Comparison of ENCODE assay signal across 24 cellular contexts in genomic region chr16:58037365-58038057, GRCh38. TPM values are rescaled to one million over a fixed set of nuclear protein-coding genes. Genes with fewer than 3 reads are reported as not detected.
DNase-seq lines count a peak whose midpoint lies in the region; ATAC-seq, FAIRE-seq and TF ChIP-seq lines count a peak whose summit lies in the region.
"Had no signal": no experiment of that assay in that cellular context is flagged by ENCODE, and none has a peak within 500 bp of the region (broad histone marks: within the 10 kb centered on the region; RNA-seq: fewer than 3 reads in every experiment).

No MANE protein-coding gene starts in this region.

- H2AK5ac ChIP-seq in mesendoderm (ENCODE audit: low read length) = no peak overlapping the region

- FAIRE-seq in K562 (lab: Jason Lieb, UNC) = no peak
- FAIRE-seq: A549, D721Med, H54, RCC 7860 had no signal

- no peaks in the 10 kb centered on the region for H3K9me3 ChIP-seq in K562 (replicated peaks; ENCODE audit: control insufficient read depth, insufficient read depth, low read depth, low read length)
- H3K9me3 ChIP-seq: A549; BLaER1 treated with 17β-estradiol and CSF1 and Interleukin-3, amounts not matched to agents 10 nM and 100 nM had no signal

- POLR2A ChIA-PET in K562 (lab: Yijun Ruan, JAX) = no interaction called here

- no peak overlapping the region for H2AFZ ChIP-seq in K562 (ENCODE audit: low read depth, low read length)

- peaks cover 13% of the 10 kb centered on the region for H3K9me1 ChIP-seq in K562 (ENCODE audit: control insufficient read depth, insufficient read depth, low read length)

- ATAC-seq in K562 (no peak), GM21576 (IDR thresholded peaks at IDR 0.05; ENCODE audit: unreplicated experiment) (no peak)
- ATAC-seq: A549, T-cell had no signal

- peaks cover 3% of the 10 kb centered on the region; the same call in 1 of the 3 replicates for H3K79me2 ChIP-seq in K562 (ENCODE audit: control insufficient read depth, insufficient read depth, low read length)
- H3K79me2 ChIP-seq in mesendoderm (ENCODE audit: control insufficient read depth, insufficient read depth, low read length) = no peaks in the 10 kb centered on the region

- no peak for TF ChIP-seq POLR2A in K562 (conservative IDR thresholded peaks at IDR 0.05)

- H3K79me1 ChIP-seq in mesendoderm (ENCODE audit: low read length) = peaks cover 21% of the 10 kb centered on the region

- H3K4me2 ChIP-seq in K562 (ENCODE audit: insufficient read depth, low read length) (no peak overlapping the region), mesendoderm (ENCODE audit: low read length) (no peak overlapping the region)
- H3K4me2 ChIP-seq: A549; BLaER1 treated with 17β-estradiol and CSF1 and Interleukin-3, amounts not matched to agents 10 nM and 100 nM had no signal

- TF ChIP-seq CTCF in GM20000 (IDR thresholded peaks at IDR 0.05; ENCODE audit: extremely low read depth, missing control alignments) = no peak
- TF ChIP-seq CTCF in K562 (IDR thresholded peaks at IDR 0.05 in 2 of 3, conservative IDR thresholded peaks at IDR 0.05 in 1 of 3; ENCODE audit: insufficient read depth in 2 of 3, low read depth in 1 of 3, low read length in 3 of 3) = no peak

- TF ChIP-seq EP300 in K562 (IDR thresholded peaks at IDR 0.05; ENCODE audit: low read length) = no peak

- H4K8ac ChIP-seq in mesendoderm (ENCODE audit: low read depth, low read length) = no peak overlapping the region

- in situ Hi-C loops in G401 (cut with HindIII; ENCODE audit: low sequenced_read_pairs) (no loop called here), K562 (cut with MboI) (no loop called here)

- no peak overlapping the region for H3K27ac ChIP-seq in K562 (ENCODE audit: extremely low read depth, low read depth, low read length)
- H3K27ac ChIP-seq in mesendoderm (ENCODE audit: low read depth, low read length) = no peak overlapping the region
- H3K27ac ChIP-seq: A549; BLaER1 treated with 17β-estradiol and CSF1 and Interleukin-3, amounts not matched to agents 10 nM and 100 nM had no signal

- DNase-seq in G401 (ENCODE audit: low spot score) = peak; percentile 73
- DNase-seq in GM20000 (ENCODE audit: low spot score) = peak; percentile 15
- DNase-seq in K562 (ENCODE audit: extremely low read depth in 1 of 4, low spot score in 3 of 4) = no peak
- peak; percentile 32 for DNase-seq in mesendoderm
- DNase-seq in SKM-1 treated with dmso at 0.1 percent for 144 hours (lab: John Stamatoyannopoulos, UW; ENCODE audit: unreplicated experiment) = no peak
- DNase-seq in GOT3 (lab: John Stamatoyannopoulos, UW) = no peak
- DNase-seq in NCI-H82 treated with DMSO at 0.1 percent for 48 hours (lab: John Stamatoyannopoulos, UW; ENCODE audit: unreplicated experiment) = no peak
- DNase-seq: AML-193; CD4-positive, alpha-beta T cell; HFFc6; NCI-H1048; NCI-H1417 treated with DMSO at 0.1 percent for 48 hours; NCI-H1694 treated with DMSO at 0.1 percent for 48 hours; NCI-H2081; NCI-H2227 treated with DMSO at 0.1 percent for 48 hours; NCI-H748 treated with DMSO at 0.1 percent for 48 hours; T-cell had no signal

- H3K4me1 ChIP-seq in K562 (replicated peaks in 1 of 2; ENCODE audit: control insufficient read depth in 2 of 2, insufficient read depth in 2 of 2, low read length in 2 of 2) (peaks cover 30 to 50% of the 10 kb centered on the region in 2 experiments), mesendoderm (ENCODE audit: control insufficient read depth, low read depth, low read length) (peaks cover 6% of the 10 kb centered on the region)
- H3K4me1 ChIP-seq: A549 had no signal

- H3K9ac ChIP-seq in K562 (ENCODE audit: insufficient read depth in 1 of 2, low read depth in 2 of 2, low read length in 2 of 2) (peak overlapping the region in 1 of 2 experiments; percentile 22; a peak in 1 of 4 replicates), mesendoderm (ENCODE audit: low read length) (no peak overlapping the region)
- H3K9ac ChIP-seq: BLaER1 treated with 17β-estradiol and CSF1 and Interleukin-3, amounts not matched to agents 10 nM and 100 nM had no signal

- no peak overlapping the region for H2BK15ac ChIP-seq in mesendoderm (replicated peaks; ENCODE audit: low read depth)

- intact Hi-C loops in K562 (cut with micrococcal nuclease) = no loop called here

- no peak overlapping the region for H3K18ac ChIP-seq in mesendoderm (ENCODE audit: low read length)

- no peak for TF ChIP-seq RAD21 in K562 (CRISPR knock-in tag; conservative IDR thresholded peaks at IDR 0.05 in 1 of 2, IDR thresholded peaks at IDR 0.05 in 1 of 2)

- no peak overlapping the region for H4K5ac ChIP-seq in mesendoderm (ENCODE audit: low read length)

- H3K27me3 ChIP-seq in K562 (ENCODE audit: control insufficient read depth in 2 of 2, insufficient read depth in 2 of 2, low read length in 2 of 2) (no peaks in the 10 kb centered on the region), mesendoderm (ENCODE audit: insufficient read depth, low read length, poor library complexity) (no peaks in the 10 kb centered on the region)
- H3K27me3 ChIP-seq: BLaER1 treated with 17β-estradiol and CSF1 and Interleukin-3, amounts not matched to agents 10 nM and 100 nM had no signal

- H3K4ac ChIP-seq in mesendoderm (ENCODE audit: low read depth, low read length) = no peak overlapping the region

- H3K56ac ChIP-seq in mesendoderm (ENCODE audit: low read length) = no peak overlapping the region

- CTCF ChIA-PET in K562 (lab: Yijun Ruan, JAX; ENCODE audit: low intra/inter-chr PET ratio) = no interaction called here

- peaks cover 34% of the 10 kb centered on the region; the same call in 2 of the 3 replicates for H3K36me3 ChIP-seq in K562 (ENCODE audit: control insufficient read depth, insufficient read depth, low read length)
- H3K36me3 ChIP-seq in mesendoderm (ENCODE audit: control insufficient read depth, insufficient read depth, low read length) = peaks cover 10% of the 10 kb centered on the region
- H3K36me3 ChIP-seq: BLaER1 treated with 17β-estradiol and CSF1 and Interleukin-3, amounts not matched to agents 10 nM and 100 nM had no signal

- H2BK5ac ChIP-seq in mesendoderm (ENCODE audit: low read length) = no peak overlapping the region

- 90% methylated on average over 16 of the region's 16 CpGs for WGBS in K562 (ENCODE audit: insufficient coverage, low coverage, missing lambda C conversion rate)
- WGBS in mesendoderm (ENCODE audit: extremely low coverage, insufficient coverage, low lambda C conversion rate) = no CpG with 5 or more reads among the region's 16 CpGs

- H3K4me3 ChIP-seq in K562 (no peak overlapping the region), mesendoderm (ENCODE audit: low read length) (no peak overlapping the region)
- H3K4me3 ChIP-seq: A549; BLaER1 treated with 17β-estradiol and CSF1 and Interleukin-3, amounts not matched to agents 10 nM and 100 nM had no signal

- no TSS peak for BruUV-seq in K562 (replicated peaks; lab: Mats Ljungman, UMichigan)

- H2BK120ac ChIP-seq in mesendoderm (ENCODE audit: low read depth, low read length) = no peak overlapping the region

- peaks cover 17% of the 10 kb centered on the region for H4K20me1 ChIP-seq in K562 (replicated peaks; ENCODE audit: control insufficient read depth, insufficient read depth, low read length)
- H4K20me1 ChIP-seq: BLaER1 treated with 17β-estradiol and CSF1 and Interleukin-3, amounts not matched to agents 10 nM and 100 nM had no signal

- no peak overlapping the region for H3K23ac ChIP-seq in mesendoderm (ENCODE audit: low read length)

RNA-seq across cellular contexts. Expression of gene MMP15, which starts 12.0 kb away (rescaled TPM):
- 3.1 and 3.9 TPM in 2 replicates for total RNA-seq in G401 (2014; rRNA removed; shearing (Covaris generic))
- total RNA-seq in K562 (2011; cell fraction: chromatin; rRNA removed; ENCODE audit: low replicate concordance) = 6.1 and 32.3 TPM in 2 replicates
- 29.6 and 31.0 TPM in 2 replicates for total RNA-seq in K562 (2011; cell fraction: nucleolus; rRNA removed)
- total RNA-seq in K562 (2011; cell fraction: nucleoplasm; rRNA removed) = 16.6 and 19.7 TPM in 2 replicates
- total RNA-seq in K562 (2014; rRNA removed) (10.3 and 11.9 TPM in 2 replicates), K562 (2014; rRNA removed; fragmentation: Illumina TruSeq; extraction: Trizol) (1.9 and 2.9 TPM in 2 replicates), K562 (2015; rRNA removed; fragmentation: Illumina TruSeq; extraction: Trizol) (5.5 and 5.6 TPM in 2 replicates), K562 (2021) (20.3 and 20.4 TPM in 2 replicates)
- polyA plus RNA-seq in K562 (2011; rRNA removed) (3.0 and 8.4 TPM in 2 replicates), K562 (2014; fragmentation: Illumina TruSeq; extraction: Trizol) (6.3 and 8.6 TPM in 2 replicates), K562 (2014; fragmentation: Nextera tagmentation; extraction: Ambion mirVana) (under 1 TPM; 0.01 to 0.06 TPM), K562 (2014; rRNA removed) (7.9 and 9.6 TPM in 2 replicates)
- 8.5 and 13.5 TPM in 2 replicates for polyA plus RNA-seq in K562 (2011; cell fraction: cytosol; rRNA removed)
- polyA plus RNA-seq in K562 (2011; cell fraction: nucleus; rRNA removed) = 14.8 and 18.6 TPM in 2 replicates
- polyA plus RNA-seq in K562 (2012) = 9.6 and 14.7 TPM in 2 replicates
- 2.8 and 3.4 TPM in 2 replicates for polyA minus RNA-seq in K562 (2011; rRNA and poly(A)+ RNA removed)
- polyA minus RNA-seq in K562 (2011; cell fraction: cytosol; rRNA and poly(A)+ RNA removed) = 11.7 and 17.5 TPM in 2 replicates
- polyA minus RNA-seq in K562 (2011; cell fraction: nucleus; rRNA and poly(A)+ RNA removed) = 6.5 and 10.6 TPM in 2 replicates
- 20.9 TPM for polyA plus RNA-seq in mesendoderm (2013, experiment 1 of 2)
- 20.0 TPM for polyA plus RNA-seq in mesendoderm (2013, experiment 2 of 2)
- polyA plus RNA-seq: IgD-negative memory B cell had no signal

RNA-seq across cellular contexts. Expression of gene USB1, which starts 36.3 kb away (rescaled TPM):
- total RNA-seq in G401 (2014; rRNA removed; shearing (Covaris generic)) = 11.3 and 27.1 TPM in 2 replicates
- total RNA-seq in K562 (2011; cell fraction: chromatin; rRNA removed; ENCODE audit: low replicate concordance) = 49.8 and 89.2 TPM in 2 replicates
- 52.8 and 56.4 TPM in 2 replicates for total RNA-seq in K562 (2011; cell fraction: nucleolus; rRNA removed)
- 57.2 and 72.5 TPM in 2 replicates for total RNA-seq in K562 (2011; cell fraction: nucleoplasm; rRNA removed)
- total RNA-seq in K562 (2014; rRNA removed) (18.0 and 19.4 TPM in 2 replicates), K562 (2014; rRNA removed; fragmentation: Illumina TruSeq; extraction: Trizol) (12.1 and 13.1 TPM in 2 replicates), K562 (2015; rRNA removed; fragmentation: Illumina TruSeq; extraction: Trizol) (16.0 and 18.9 TPM in 2 replicates), K562 (2021) (69.6 and 73.6 TPM in 2 replicates)
- polyA plus RNA-seq in K562 (2011; rRNA removed) (46.2 and 60.1 TPM in 2 replicates), K562 (2014; fragmentation: Illumina TruSeq; extraction: Trizol) (64.4 and 93.9 TPM in 2 replicates), K562 (2014; fragmentation: Nextera tagmentation; extraction: Ambion mirVana) (10 to 100 TPM; 11.6 to 12.1 TPM), K562 (2014; rRNA removed) (53.8 and 67.5 TPM in 2 replicates)
- 64.2 and 91.2 TPM in 2 replicates for polyA plus RNA-seq in K562 (2011; cell fraction: cytosol; rRNA removed)
- polyA plus RNA-seq in K562 (2011; cell fraction: nucleus; rRNA removed) = 37.6 and 65.1 TPM in 2 replicates
- polyA plus RNA-seq in K562 (2012) = 49.3 and 58.2 TPM in 2 replicates
- 29.9 and 44.9 TPM in 2 replicates for polyA minus RNA-seq in K562 (2011; rRNA and poly(A)+ RNA removed)
- 42.9 and 56.9 TPM in 2 replicates for polyA minus RNA-seq in K562 (2011; cell fraction: cytosol; rRNA and poly(A)+ RNA removed)
- polyA minus RNA-seq in K562 (2011; cell fraction: nucleus; rRNA and poly(A)+ RNA removed) = 27.5 and 27.6 TPM in 2 replicates
- 61.7 TPM for polyA plus RNA-seq in mesendoderm (2013, experiment 1 of 2)
- 60.1 TPM for polyA plus RNA-seq in mesendoderm (2013, experiment 2 of 2)

RNA-seq across cellular contexts. Expression of gene ZNF319, which starts 37.0 kb away (rescaled TPM):
- 2.0 and 3.8 TPM in 2 replicates for total RNA-seq in G401 (2014; rRNA removed; shearing (Covaris generic))
- 3.7 and 13.4 TPM in 2 replicates for total RNA-seq in K562 (2011; cell fraction: chromatin; rRNA removed; ENCODE audit: low replicate concordance)
- 6.6 and 7.3 TPM in 2 replicates for total RNA-seq in K562 (2011; cell fraction: nucleolus; rRNA removed)
- 3.7 and 4.7 TPM in 2 replicates for total RNA-seq in K562 (2011; cell fraction: nucleoplasm; rRNA removed)
- total RNA-seq in K562 (2014; rRNA removed) (1.4 TPM in 2 replicates), K562 (2014; rRNA removed; fragmentation: Illumina TruSeq; extraction: Trizol) (0.80 and 0.87 TPM in 2 replicates), K562 (2015; rRNA removed; fragmentation: Illumina TruSeq; extraction: Trizol) (1.0 and 1.2 TPM in 2 replicates), K562 (2021) (5.2 and 5.7 TPM in 2 replicates)
- polyA plus RNA-seq in K562 (2011; rRNA removed) (1.4 and 2.0 TPM in 2 replicates), K562 (2014; fragmentation: Illumina TruSeq; extraction: Trizol) (2.1 and 3.6 TPM in 2 replicates), K562 (2014; fragmentation: Nextera tagmentation; extraction: Ambion mirVana) (under 1 TPM; 0.20 to 0.31 TPM), K562 (2014; rRNA removed) (2.7 and 3.2 TPM in 2 replicates)
- 2.3 and 3.2 TPM in 2 replicates for polyA plus RNA-seq in K562 (2011; cell fraction: cytosol; rRNA removed)
- polyA plus RNA-seq in K562 (2011; cell fraction: nucleus; rRNA removed) = 4.9 and 5.1 TPM in 2 replicates
- 3.2 and 6.6 TPM in 2 replicates for polyA plus RNA-seq in K562 (2012)
- 2.2 and 3.0 TPM in 2 replicates for polyA minus RNA-seq in K562 (2011; rRNA and poly(A)+ RNA removed)
- polyA minus RNA-seq in K562 (2011; cell fraction: cytosol; rRNA and poly(A)+ RNA removed) = 3.2 and 6.1 TPM in 2 replicates
- 5.5 and 6.2 TPM in 2 replicates for polyA minus RNA-seq in K562 (2011; cell fraction: nucleus; rRNA and poly(A)+ RNA removed)
- polyA plus RNA-seq in mesendoderm (2013, experiment 1 of 2) = 6.1 TPM
- 7.0 TPM for polyA plus RNA-seq in mesendoderm (2013, experiment 2 of 2)

Comparison
In these comparisons a context has a peak if more than half of its experiments do, and no peak if none do; other contexts are left out.
1. DNase-seq: peak in G401 (single experiment), GM20000 (single experiment) and mesendoderm (single experiment); none in K562 (0 of 4), SKM-1 treated with dmso at 0.1 percent for 144 hours (single experiment), GOT3 (single experiment) and NCI-H82 treated with DMSO at 0.1 percent for 48 hours (single experiment).